21 cellular contexts compared by ENCODE assay signal in genomic region chr10:78912361-78913218, GRCh38.
"Had no signal": no experiment of that assay in that cellular context is flagged by ENCODE, and none has a peak within 500 bp of the region (broad histone marks: within the 10 kb centered on the region; RNA-seq: fewer than 3 reads in every experiment).

No MANE protein-coding gene starts in this region.

- H3K27ac ChIP-seq: cardiac muscle cell, left lung, prostate gland, tibial artery, VCaP had no signal

- H3K4me3 ChIP-seq: cardiac muscle cell, left lung, lung, prostate gland, tibial artery had no signal

- H3K4me3 Mint-ChIP-seq: activated CD4-positive, alpha-beta T cell treated with anti-CD3 and anti-CD28 coated beads, Interleukin-2, amount 10 ng/mL, durations not matched to agents 7 days and 5 days; activated CD8-positive, alpha-beta memory T cell treated with anti-CD3 and anti-CD28 coated beads, Interleukin-2, amount 10 ng/mL, durations not matched to agents 7 days and 5 days; activated CD8-positive, alpha-beta T cell treated with anti-CD3 and anti-CD28 coated beads for 36 hours; activated naive CD8-positive, alpha-beta T cell treated with anti-CD3 and anti-CD28 coated beads, Interleukin-2, amount 50 U/mL, for 24 hours; activated T-helper 1 cell treated with anti-CD3 and anti-CD28 coated beads, Interleukin-12 subunit alpha, Interleukin-12 subunit beta, Interleukin-2, Interleukin-4 antibody, amounts not matched to agents 30 ng/mL and 10 ng/mL and 1 ng/mL, durations not matched to agents 14 hours and 24 hours and 36 hours; dendritic cell treated with granulocyte-macrophage colony-stimulating factor and Interleukin-4, amounts not matched to agents 40 ng/mL and 50 ng/mL, for 4 days; T-helper 2 cell treated with Interferon-gamma antibody and Interleukin-4, amounts not matched to agents 5 μg/mL and 100 μg/mL, for 36 hours had no signal

- H3K27me3 Mint-ChIP-seq: activated CD4-positive, alpha-beta T cell treated with anti-CD3 and anti-CD28 coated beads, Interleukin-2, amount 10 ng/mL, durations not matched to agents 7 days and 5 days; activated CD8-positive, alpha-beta memory T cell treated with anti-CD3 and anti-CD28 coated beads, Interleukin-2, amount 10 ng/mL, durations not matched to agents 7 days and 5 days; activated CD8-positive, alpha-beta T cell treated with anti-CD3 and anti-CD28 coated beads for 36 hours; activated naive CD8-positive, alpha-beta T cell treated with anti-CD3 and anti-CD28 coated beads, Interleukin-2, amount 50 U/mL, for 24 hours had no signal

- H3K9me3 Mint-ChIP-seq: activated CD4-positive, alpha-beta T cell treated with anti-CD3 and anti-CD28 coated beads, Interleukin-2, amount 10 ng/mL, durations not matched to agents 7 days and 5 days; activated CD8-positive, alpha-beta T cell treated with anti-CD3 and anti-CD28 coated beads for 36 hours; activated naive CD8-positive, alpha-beta T cell treated with anti-CD3 and anti-CD28 coated beads, Interleukin-2, amount 50 U/mL, for 24 hours; activated T-helper 1 cell treated with anti-CD3 and anti-CD28 coated beads, Interleukin-12 subunit alpha, Interleukin-12 subunit beta, Interleukin-2, Interleukin-4 antibody, amounts not matched to agents 30 ng/mL and 10 ng/mL and 1 ng/mL, durations not matched to agents 14 hours and 24 hours and 36 hours; dendritic cell treated with granulocyte-macrophage colony-stimulating factor and Interleukin-4, amounts not matched to agents 40 ng/mL and 50 ng/mL, for 4 days; T-helper 2 cell treated with Interferon-gamma antibody and Interleukin-4, amounts not matched to agents 5 μg/mL and 100 μg/mL, for 36 hours had no signal

- H3K9me3 ChIP-seq: left lung, prostate gland, tibial artery had no signal

- H3K4me1 ChIP-seq: left lung, prostate gland, tibial artery had no signal

- H3K36me3 Mint-ChIP-seq: activated CD8-positive, alpha-beta memory T cell treated with anti-CD3 and anti-CD28 coated beads, Interleukin-2, amount 10 ng/mL, durations not matched to agents 7 days and 5 days; naive B cell had no signal

- ATAC-seq: activated CD8-positive, alpha-beta memory T cell treated with anti-CD3 and anti-CD28 coated beads, Interleukin-2, amount 10 ng/mL, durations not matched to agents 7 days and 5 days; activated CD8-positive, alpha-beta T cell treated with anti-CD3 and anti-CD28 coated beads for 36 hours; activated naive CD8-positive, alpha-beta T cell treated with anti-CD3 and anti-CD28 coated beads, Interleukin-2, amount 50 U/mL, for 24 hours; stimulated activated naive CD8-positive, alpha-beta T cell treated with anti-CD3 and anti-CD28 coated beads, Interleukin-15, Interleukin-2, amounts not matched to agents 100 U/mL and 50 U/mL, for 24 hours had no signal

- H3K27ac Mint-ChIP-seq: activated CD4-positive, alpha-beta T cell treated with anti-CD3 and anti-CD28 coated beads, Interleukin-2, amount 10 ng/mL, durations not matched to agents 7 days and 5 days; activated CD8-positive, alpha-beta memory T cell treated with anti-CD3 and anti-CD28 coated beads, Interleukin-2, amount 10 ng/mL, durations not matched to agents 7 days and 5 days; activated CD8-positive, alpha-beta T cell treated with anti-CD3 and anti-CD28 coated beads for 36 hours; activated naive CD8-positive, alpha-beta T cell treated with anti-CD3 and anti-CD28 coated beads, Interleukin-2, amount 50 U/mL, for 24 hours; activated T-helper 1 cell treated with anti-CD3 and anti-CD28 coated beads, Interleukin-12 subunit alpha, Interleukin-12 subunit beta, Interleukin-2, Interleukin-4 antibody, amounts not matched to agents 30 ng/mL and 10 ng/mL and 1 ng/mL, durations not matched to agents 14 hours and 24 hours and 36 hours; dendritic cell treated with granulocyte-macrophage colony-stimulating factor and Interleukin-4, amounts not matched to agents 40 ng/mL and 50 ng/mL, for 4 days; naive B cell; T-helper 2 cell treated with Interferon-gamma antibody and Interleukin-4, amounts not matched to agents 5 μg/mL and 100 μg/mL, for 36 hours had no signal

- H3K27me3 ChIP-seq: left lung, tibial artery had no signal

- H3K36me3 ChIP-seq: cardiac muscle cell, left lung, prostate gland, tibial artery had no signal

- DNase-seq: activated CD4-positive, alpha-beta T cell treated with anti-CD3 and anti-CD28 coated beads, Interleukin-2, amount 10 ng/mL, durations not matched to agents 7 days and 5 days; activated CD4-positive, CD25-positive, alpha-beta regulatory T cell treated with anti-CD3 and anti-CD28 coated beads, Interleukin-2, amount 50 U/mL, for 72 hours; activated CD8-positive, alpha-beta memory T cell treated with anti-CD3 and anti-CD28 coated beads, Interleukin-2, amount 10 ng/mL, durations not matched to agents 7 days and 5 days; activated CD8-positive, alpha-beta T cell treated with anti-CD3 and anti-CD28 coated beads for 36 hours; activated gamma-delta T cell; activated naive CD4-positive, alpha-beta T cell treated with anti-CD3 and anti-CD28 coated beads, Interleukin-2, amount 50 U/mL, for 16 hours; activated naive CD8-positive, alpha-beta T cell treated with anti-CD3 and anti-CD28 coated beads, Interleukin-2, amount 50 U/mL, for 24 hours; hippocampal formation; kidney glomerular epithelial cell; naive B cell; stimulated activated CD4-positive, alpha-beta T cell treated with anti-CD3 and anti-CD28 coated beads, Interleukin-4, amount 100 ng/mL, for 24 hours; stimulated activated naive CD8-positive, alpha-beta T cell treated with anti-CD3 and anti-CD28 coated beads, Interleukin-15, Interleukin-2, amounts not matched to agents 100 U/mL and 50 U/mL, for 24 hours had no signal

- H3K4me1 Mint-ChIP-seq: activated CD4-positive, alpha-beta T cell treated with anti-CD3 and anti-CD28 coated beads, Interleukin-2, amount 10 ng/mL, durations not matched to agents 7 days and 5 days; activated CD8-positive, alpha-beta memory T cell treated with anti-CD3 and anti-CD28 coated beads, Interleukin-2, amount 10 ng/mL, durations not matched to agents 7 days and 5 days; activated naive CD8-positive, alpha-beta T cell treated with anti-CD3 and anti-CD28 coated beads, Interleukin-2, amount 50 U/mL, for 24 hours; naive B cell had no signal
